ENCODE assay signal across 22 cellular contexts in the genomic region with DNA sequence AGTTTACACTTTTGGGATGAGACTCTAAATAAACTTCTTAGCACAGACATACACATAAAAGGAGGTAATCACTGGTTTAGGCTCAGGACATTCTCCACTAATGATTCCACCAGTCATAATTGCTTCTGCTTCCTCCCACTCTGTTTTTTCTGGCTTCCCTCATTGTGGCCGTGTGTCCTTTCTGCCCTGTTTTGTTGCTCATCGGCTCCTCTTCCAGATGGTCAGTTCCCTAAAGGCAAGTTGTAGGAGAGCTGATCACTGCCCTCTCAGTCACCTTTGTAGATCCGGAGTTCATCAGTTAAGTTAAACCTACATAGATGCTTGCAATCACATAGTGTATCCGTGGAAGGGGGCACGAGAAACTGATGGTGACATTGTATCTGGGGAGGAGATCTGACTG.
"Had no signal": no experiment of that assay in that cellular context is flagged by ENCODE, and none has a peak within 500 bp of the region (broad histone marks: within the 10 kb centered on the region; RNA-seq: fewer than 3 reads in every experiment).

No MANE protein-coding gene starts in this region.

- H3K27ac Mint-ChIP-seq: activated CD4-positive, alpha-beta T cell treated with anti-CD3 and anti-CD28 coated beads, Interleukin-2, amount 10 ng/mL, durations not matched to agents 7 days and 5 days; activated naive CD4-positive, alpha-beta T cell treated with anti-CD3 and anti-CD28 coated beads, Interleukin-2, amount 10 ng/mL, durations not matched to agents 7 days and 5 days; activated T-helper 2 cell treated with anti-CD3 and anti-CD28 coated beads, Interferon-gamma antibody, Interleukin-2, Interleukin-4, amounts not matched to agents 10 μg/mL and 5 μg/mL and 100 μg/mL, durations not matched to agents 14 hours and 24 hours and 36 hours; brain; effector memory CD8-positive, alpha-beta T cell; natural killer cell treated with Interleukin-12 subunit alpha and Interleukin-12 subunit beta and Interleukin-15 and Interleukin-18, amount 100 ng/mL, for 72 hours; T-helper 17 cell had no signal

- FAIRE-seq: islet of Langerhans had no signal

- H3K4me3 ChIP-seq: adrenal gland, heart left ventricle, mucosa of descending colon, sigmoid colon, thoracic aorta had no signal

- H3K36me3 ChIP-seq: adrenal gland, heart left ventricle, sigmoid colon, thoracic aorta had no signal

- H3K4me1 Mint-ChIP-seq: central memory CD8-positive, alpha-beta T cell had no signal

- H3K4me3 Mint-ChIP-seq: activated CD4-positive, alpha-beta T cell treated with anti-CD3 and anti-CD28 coated beads, Interleukin-2, amount 10 ng/mL, durations not matched to agents 7 days and 5 days; activated naive CD4-positive, alpha-beta T cell treated with anti-CD3 and anti-CD28 coated beads, Interleukin-2, amount 10 ng/mL, durations not matched to agents 7 days and 5 days; brain; central memory CD8-positive, alpha-beta T cell; effector memory CD8-positive, alpha-beta T cell; natural killer cell treated with Interleukin-12 subunit alpha and Interleukin-12 subunit beta and Interleukin-15 and Interleukin-18, amount 100 ng/mL, for 72 hours; stimulated activated naive CD8-positive, alpha-beta T cell treated with anti-CD3 and anti-CD28 coated beads, Interleukin-15, amount 100 ng/mL, for 72 hours; T-helper 17 cell had no signal

- H3K4me1 ChIP-seq: sigmoid colon had no signal

- H3K27ac ChIP-seq: adrenal gland, heart left ventricle, sigmoid colon, thoracic aorta had no signal

- DNase-seq: activated CD4-positive, alpha-beta T cell treated with anti-CD3 and anti-CD28 coated beads, Interleukin-2, amount 10 ng/mL, durations not matched to agents 7 days and 5 days; activated CD4-positive, CD25-positive, alpha-beta regulatory T cell; activated CD8-positive, alpha-beta memory T cell treated with anti-CD3 and anti-CD28 coated beads for 24 hours; activated naive CD4-positive, alpha-beta T cell treated with anti-CD3 and anti-CD28 coated beads, Interleukin-2, amount 10 ng/mL, durations not matched to agents 7 days and 5 days; activated T-cell treated with anti-CD3 and anti-CD28 coated beads for 4 hours; adrenal gland; effector memory CD8-positive, alpha-beta T cell; foreskin melanocyte; heart left ventricle; mammary epithelial cell; mucosa of descending colon; sigmoid colon; stimulated activated CD4-positive, alpha-beta T cell treated with anti-CD3 and anti-CD28 coated beads, Interleukin-15, amount 100 ng/mL, for 24 hours; stimulated activated CD4-positive, alpha-beta T cell treated with anti-CD3 and anti-CD28 coated beads, Interleukin-4, amount 100 ng/mL, for 4 hours; stimulated activated naive CD8-positive, alpha-beta T cell treated with anti-CD3 and anti-CD28 coated beads, Interleukin-15, amount 100 ng/mL, for 72 hours; T-helper 17 cell had no signal

- H3K36me3 Mint-ChIP-seq: activated naive CD4-positive, alpha-beta T cell treated with anti-CD3 and anti-CD28 coated beads, Interleukin-2, amount 10 ng/mL, durations not matched to agents 7 days and 5 days; brain; natural killer cell treated with Interleukin-12 subunit alpha and Interleukin-12 subunit beta and Interleukin-15 and Interleukin-18, amount 100 ng/mL, for 72 hours had no signal

- H3K27me3 ChIP-seq: adrenal gland, heart left ventricle, sigmoid colon had no signal

- H3K9me3 ChIP-seq: adrenal gland, mucosa of descending colon, thoracic aorta had no signal

- H3K9me3 Mint-ChIP-seq: activated CD4-positive, alpha-beta T cell treated with anti-CD3 and anti-CD28 coated beads, Interleukin-2, amount 10 ng/mL, durations not matched to agents 7 days and 5 days; activated naive CD4-positive, alpha-beta T cell treated with anti-CD3 and anti-CD28 coated beads, Interleukin-2, amount 10 ng/mL, durations not matched to agents 7 days and 5 days; activated T-helper 2 cell treated with anti-CD3 and anti-CD28 coated beads, Interferon-gamma antibody, Interleukin-2, Interleukin-4, amounts not matched to agents 10 μg/mL and 5 μg/mL and 100 μg/mL, durations not matched to agents 14 hours and 24 hours and 36 hours; central memory CD8-positive, alpha-beta T cell; effector memory CD8-positive, alpha-beta T cell; natural killer cell treated with Interleukin-12 subunit alpha and Interleukin-12 subunit beta and Interleukin-15 and Interleukin-18, amount 100 ng/mL, for 72 hours; stimulated activated naive CD8-positive, alpha-beta T cell treated with anti-CD3 and anti-CD28 coated beads, Interleukin-15, amount 100 ng/mL, for 72 hours had no signal

- H3K27me3 Mint-ChIP-seq: activated CD4-positive, alpha-beta T cell treated with anti-CD3 and anti-CD28 coated beads, Interleukin-2, amount 10 ng/mL, durations not matched to agents 7 days and 5 days; activated naive CD4-positive, alpha-beta T cell treated with anti-CD3 and anti-CD28 coated beads, Interleukin-2, amount 10 ng/mL, durations not matched to agents 7 days and 5 days; brain; central memory CD8-positive, alpha-beta T cell; effector memory CD8-positive, alpha-beta T cell; natural killer cell treated with Interleukin-12 subunit alpha and Interleukin-12 subunit beta and Interleukin-15 and Interleukin-18, amount 100 ng/mL, for 72 hours; stimulated activated naive CD8-positive, alpha-beta T cell treated with anti-CD3 and anti-CD28 coated beads, Interleukin-15, amount 100 ng/mL, for 72 hours; T-helper 17 cell had no signal
